1 cellular context compared by ENCODE assay signal in genomic region chr10:70098271-70098670, GRCh38.
TF ChIP-seq lines count a peak whose summit lies in the region.

No MANE protein-coding gene starts in this region.

TF ChIP-seq in HepG2, 621 proteins besides CTCF, POLR2A, EP300 and RAD21:
- peak; percentile 90 for TF ChIP-seq HNRNPK (IDR thresholded peaks at IDR 0.05; ENCODE audit: low read depth, low read length, poor library complexity, severe bottlenecking)
- TF ChIP-seq FOXP4 (CRISPR knock-in tag; IDR thresholded peaks at IDR 0.05), result no peak
